2 cellular contexts compared by ENCODE assay signal in the genomic region with DNA sequence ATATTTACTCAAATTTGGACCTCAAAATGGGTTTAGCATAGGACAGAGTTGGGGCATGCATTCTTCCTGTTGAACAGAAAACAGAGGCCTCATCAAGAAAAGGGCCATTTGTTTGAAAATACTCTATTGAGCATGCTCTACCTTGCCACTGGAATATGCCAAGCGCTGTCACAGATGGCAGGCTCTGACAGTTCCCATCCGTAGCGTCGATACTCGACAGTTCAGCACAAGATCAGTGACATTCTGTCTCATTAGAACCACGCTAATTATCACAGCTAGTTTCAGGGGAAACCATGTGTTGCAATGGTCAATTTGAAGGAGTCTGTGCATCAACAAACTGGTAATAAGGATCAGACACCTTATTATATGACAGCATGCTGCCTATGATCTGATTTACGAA.
TF ChIP-seq lines count a peak whose summit lies in the region.

No MANE protein-coding gene starts in this region.

TF ChIP-seq in HEK293, 187 proteins besides CTCF, POLR2A, EP300 and RAD21:
- TF ChIP-seq, protein P1, sequence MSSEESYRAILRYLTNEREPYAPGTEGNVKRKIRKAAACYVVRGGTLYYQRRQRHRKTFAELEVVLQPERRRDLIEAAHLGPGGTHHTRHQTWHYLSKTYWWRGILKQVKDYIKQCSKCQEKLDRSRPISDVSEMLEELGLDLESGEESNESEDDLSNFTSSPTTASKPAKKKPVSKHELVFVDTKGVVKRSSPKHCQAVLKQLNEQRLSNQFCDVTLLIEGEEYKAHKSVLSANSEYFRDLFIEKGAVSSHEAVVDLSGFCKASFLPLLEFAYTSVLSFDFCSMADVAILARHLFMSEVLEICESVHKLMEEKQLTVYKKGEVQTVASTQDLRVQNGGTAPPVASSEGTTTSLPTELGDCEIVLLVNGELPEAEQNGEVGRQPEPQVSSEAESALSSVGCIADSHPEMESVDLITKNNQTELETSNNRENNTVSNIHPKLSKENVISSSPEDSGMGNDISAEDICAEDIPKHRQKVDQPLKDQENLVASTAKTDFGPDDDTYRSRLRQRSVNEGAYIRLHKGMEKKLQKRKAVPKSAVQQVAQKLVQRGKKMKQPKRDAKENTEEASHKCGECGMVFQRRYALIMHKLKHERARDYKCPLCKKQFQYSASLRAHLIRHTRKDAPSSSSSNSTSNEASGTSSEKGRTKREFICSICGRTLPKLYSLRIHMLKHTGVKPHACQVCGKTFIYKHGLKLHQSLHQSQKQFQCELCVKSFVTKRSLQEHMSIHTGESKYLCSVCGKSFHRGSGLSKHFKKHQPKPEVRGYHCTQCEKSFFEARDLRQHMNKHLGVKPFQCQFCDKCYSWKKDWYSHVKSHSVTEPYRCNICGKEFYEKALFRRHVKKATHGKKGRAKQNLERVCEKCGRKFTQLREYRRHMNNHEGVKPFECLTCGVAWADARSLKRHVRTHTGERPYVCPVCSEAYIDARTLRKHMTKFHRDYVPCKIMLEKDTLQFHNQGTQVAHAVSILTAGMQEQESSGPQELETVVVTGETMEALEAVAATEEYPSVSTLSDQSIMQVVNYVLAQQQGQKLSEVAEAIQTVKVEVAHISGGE (tag by site-specific recombination; conservative IDR thresholded peaks at IDR 0.05; ENCODE audit: low read depth): no peak
- TF ChIP-seq ZNF600 (tag by site-specific recombination; IDR thresholded peaks at IDR 0.05): peak; percentile 49; the same call in 1 of the 2 replicates
- no peak for TF ChIP-seq PRDM1 (tag by site-specific recombination; IDR thresholded peaks at IDR 0.05)
TF ChIP-seq in HEK293: peak in this region for 1.

TF ChIP-seq in WTC11, 78 proteins besides CTCF, POLR2A, EP300 and RAD21 (continued from another document):
- no peak for TF ChIP-seq STAT6 (CRISPR knock-in tag; conservative IDR thresholded peaks at IDR 0.05; ENCODE audit: low read depth)
- no peak for TF ChIP-seq NR2C2 (CRISPR knock-in tag; IDR thresholded peaks at IDR 0.05)
- no peak for TF ChIP-seq ZNF263 (CRISPR knock-in tag; IDR thresholded peaks at IDR 0.05; ENCODE audit: low read depth)
- no peak for TF ChIP-seq FOXJ3 (CRISPR knock-in tag; IDR thresholded peaks at IDR 0.05; ENCODE audit: borderline replicate concordance)
- no peak for TF ChIP-seq NFATC4 (CRISPR knock-in tag; IDR thresholded peaks at IDR 0.05)
- TF ChIP-seq TP53 (CRISPR knock-in tag; IDR thresholded peaks at IDR 0.05): no peak
- TF ChIP-seq, protein P2, sequence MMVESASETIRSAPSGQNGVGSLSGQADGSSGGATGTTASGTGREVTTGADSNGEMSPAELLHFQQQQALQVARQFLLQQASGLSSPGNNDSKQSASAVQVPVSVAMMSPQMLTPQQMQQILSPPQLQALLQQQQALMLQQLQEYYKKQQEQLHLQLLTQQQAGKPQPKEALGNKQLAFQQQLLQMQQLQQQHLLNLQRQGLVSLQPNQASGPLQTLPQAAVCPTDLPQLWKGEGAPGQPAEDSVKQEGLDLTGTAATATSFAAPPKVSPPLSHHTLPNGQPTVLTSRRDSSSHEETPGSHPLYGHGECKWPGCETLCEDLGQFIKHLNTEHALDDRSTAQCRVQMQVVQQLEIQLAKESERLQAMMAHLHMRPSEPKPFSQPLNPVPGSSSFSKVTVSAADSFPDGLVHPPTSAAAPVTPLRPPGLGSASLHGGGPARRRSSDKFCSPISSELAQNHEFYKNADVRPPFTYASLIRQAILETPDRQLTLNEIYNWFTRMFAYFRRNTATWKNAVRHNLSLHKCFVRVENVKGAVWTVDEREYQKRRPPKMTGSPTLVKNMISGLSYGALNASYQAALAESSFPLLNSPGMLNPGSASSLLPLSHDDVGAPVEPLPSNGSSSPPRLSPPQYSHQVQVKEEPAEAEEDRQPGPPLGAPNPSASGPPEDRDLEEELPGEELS (CRISPR knock-in tag; IDR thresholded peaks at IDR 0.05): no peak
- no peak for TF ChIP-seq E2F4 (CRISPR knock-in tag; IDR thresholded peaks at IDR 0.05; ENCODE audit: borderline replicate concordance, low read depth)
- TF ChIP-seq, protein P3, sequence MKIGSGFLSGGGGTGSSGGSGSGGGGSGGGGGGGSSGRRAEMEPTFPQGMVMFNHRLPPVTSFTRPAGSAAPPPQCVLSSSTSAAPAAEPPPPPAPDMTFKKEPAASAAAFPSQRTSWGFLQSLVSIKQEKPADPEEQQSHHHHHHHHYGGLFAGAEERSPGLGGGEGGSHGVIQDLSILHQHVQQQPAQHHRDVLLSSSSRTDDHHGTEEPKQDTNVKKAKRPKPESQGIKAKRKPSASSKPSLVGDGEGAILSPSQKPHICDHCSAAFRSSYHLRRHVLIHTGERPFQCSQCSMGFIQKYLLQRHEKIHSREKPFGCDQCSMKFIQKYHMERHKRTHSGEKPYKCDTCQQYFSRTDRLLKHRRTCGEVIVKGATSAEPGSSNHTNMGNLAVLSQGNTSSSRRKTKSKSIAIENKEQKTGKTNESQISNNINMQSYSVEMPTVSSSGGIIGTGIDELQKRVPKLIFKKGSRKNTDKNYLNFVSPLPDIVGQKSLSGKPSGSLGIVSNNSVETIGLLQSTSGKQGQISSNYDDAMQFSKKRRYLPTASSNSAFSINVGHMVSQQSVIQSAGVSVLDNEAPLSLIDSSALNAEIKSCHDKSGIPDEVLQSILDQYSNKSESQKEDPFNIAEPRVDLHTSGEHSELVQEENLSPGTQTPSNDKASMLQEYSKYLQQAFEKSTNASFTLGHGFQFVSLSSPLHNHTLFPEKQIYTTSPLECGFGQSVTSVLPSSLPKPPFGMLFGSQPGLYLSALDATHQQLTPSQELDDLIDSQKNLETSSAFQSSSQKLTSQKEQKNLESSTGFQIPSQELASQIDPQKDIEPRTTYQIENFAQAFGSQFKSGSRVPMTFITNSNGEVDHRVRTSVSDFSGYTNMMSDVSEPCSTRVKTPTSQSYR (CRISPR knock-in tag; IDR thresholded peaks at IDR 0.05): no peak
- no peak for TF ChIP-seq ZNF138 (CRISPR knock-in tag; conservative IDR thresholded peaks at IDR 0.05)
